6 cellular contexts compared by ENCODE assay signal in genomic region chr19:38386968-38387549, GRCh38. TPM values are rescaled to one million over a fixed set of nuclear protein-coding genes. Genes with fewer than 3 reads are reported as not detected.
A peak's percentile ranks its signal among the peaks of the same experiment; 100 is the strongest.
DNase-seq lines count a peak whose midpoint lies in the region; ATAC-seq and TF ChIP-seq lines count a peak whose summit lies in the region.

No MANE protein-coding gene starts in this region.

- H3K36me3 Mint-ChIP-seq in activated naive CD4-positive, alpha-beta T cell treated with anti-CD3 and anti-CD28 coated beads, Interleukin-2, amount 50 U/mL, for 24 hours: peaks cover 13% of the 10 kb centered on the region
- peaks cover 26 to 33% of the 10 kb centered on the region in 2 donors for H3K36me3 Mint-ChIP-seq in activated naive CD4-positive, alpha-beta T cell treated with anti-CD3 and anti-CD28 coated beads, Interleukin-2, amount 50 U/mL, for 72 hours

- peaks cover 5% of the 10 kb centered on the region for H3K27me3 Mint-ChIP-seq in activated naive CD4-positive, alpha-beta T cell treated with anti-CD3 and anti-CD28 coated beads, Interleukin-2, amount 50 U/mL, for 24 hours

- no peak for TF ChIP-seq POLR2A in GM18505 (IDR thresholded peaks at IDR 0.05; ENCODE audit: borderline replicate concordance, extremely low read depth, insufficient read depth, insufficient read length)

- H3K4me1 ChIP-seq in upper lobe of right lung: peaks cover 25% of the 10 kb centered on the region

- DNase-seq in activated naive CD4-positive, alpha-beta T cell treated with anti-CD3 and anti-CD28 coated beads, Interleukin-2, amount 50 U/mL, for 72 hours (ENCODE audit: low spot score in 2 of 2): no peak
- DNase-seq in left cardiac atrium (peak; percentile 50), upper lobe of right lung (no peak), DMS114 treated with DMSO at 0.1 percent for 48 hours (lab: John Stamatoyannopoulos, UW; ENCODE audit: unreplicated experiment) (no peak)

- peaks cover 26% of the 10 kb centered on the region for H3K4me1 Mint-ChIP-seq in activated naive CD4-positive, alpha-beta T cell treated with anti-CD3 and anti-CD28 coated beads, Interleukin-2, amount 50 U/mL, for 24 hours

- peak overlapping the region; percentile 88 for H3K4me3 Mint-ChIP-seq in activated naive CD4-positive, alpha-beta T cell treated with anti-CD3 and anti-CD28 coated beads, Interleukin-2, amount 50 U/mL, for 24 hours

- H3K27me3 ChIP-seq in upper lobe of right lung: no peaks in the 10 kb centered on the region

- no peak for ATAC-seq in activated naive CD4-positive, alpha-beta T cell treated with anti-CD3 and anti-CD28 coated beads, Interleukin-2, amount 50 U/mL, for 72 hours
- peak in 1 of 2 donors; percentile 0 for ATAC-seq in left cardiac atrium
- ATAC-seq in upper lobe of right lung: peak; percentile 0
- ATAC-seq in GM18505 (IDR thresholded peaks at IDR 0.05; ENCODE audit: unreplicated experiment): no peak

- peak overlapping the region; percentile 60 for H3K4me3 ChIP-seq in upper lobe of right lung

- peak overlapping the region; percentile 38 for H3K27ac Mint-ChIP-seq in activated naive CD4-positive, alpha-beta T cell treated with anti-CD3 and anti-CD28 coated beads, Interleukin-2, amount 50 U/mL, for 24 hours
- H3K27ac Mint-ChIP-seq in activated naive CD4-positive, alpha-beta T cell treated with anti-CD3 and anti-CD28 coated beads, Interleukin-2, amount 50 U/mL, for 72 hours: peak overlapping the region in 1 of 2 donors; percentile 78

- no peak for TF ChIP-seq CTCF in upper lobe of right lung (IDR thresholded peaks at IDR 0.05)

- no peaks in the 10 kb centered on the region for H3K9me3 Mint-ChIP-seq in activated naive CD4-positive, alpha-beta T cell treated with anti-CD3 and anti-CD28 coated beads, Interleukin-2, amount 50 U/mL, for 24 hours
- no peaks in the 10 kb centered on the region for H3K9me3 Mint-ChIP-seq in activated naive CD4-positive, alpha-beta T cell treated with anti-CD3 and anti-CD28 coated beads, Interleukin-2, amount 50 U/mL, for 72 hours

- H3K36me3 ChIP-seq in upper lobe of right lung: peaks cover 21% of the 10 kb centered on the region

- no peaks in the 10 kb centered on the region for H3K9me3 ChIP-seq in upper lobe of right lung

- H3K27ac ChIP-seq in upper lobe of right lung: no peak overlapping the region

- intact Hi-C loops in left cardiac atrium (cut with DNase I): no loop called here
- intact Hi-C loops in upper lobe of right lung (cut with DNase I): no loop called here

RNA-seq across cellular contexts. Expression of gene GGN, which starts 0.8 kb away (rescaled TPM):
- 1 to 10 TPM in 1 of 2 donors, not detected in 1; 1.2 TPM for total RNA-seq in activated naive CD4-positive, alpha-beta T cell treated with anti-CD3 and anti-CD28 coated beads, Interleukin-2, amount 50 U/mL, for 72 hours
- total RNA-seq in left cardiac atrium (under 1 TPM; 0.15 to 0.34 TPM), upper lobe of right lung (not detected)

RNA-seq across cellular contexts. Expression of gene SPRED3, which starts 1.4 kb away (rescaled TPM):
- 1 to 10 TPM; 3.5 to 6.7 TPM for total RNA-seq in activated naive CD4-positive, alpha-beta T cell treated with anti-CD3 and anti-CD28 coated beads, Interleukin-2, amount 50 U/mL, for 72 hours
- 1 to 10 TPM in 1 of 2 donors, under 1 TPM in 1; 0.24 to 3.2 TPM for total RNA-seq in left cardiac atrium
- 1.6 TPM for total RNA-seq in upper lobe of right lung

RNA-seq across cellular contexts. Expression of gene PSMD8, which starts 12.7 kb away (rescaled TPM):
- 100 to 1,000 TPM; 189 to 203 TPM for total RNA-seq in activated naive CD4-positive, alpha-beta T cell treated with anti-CD3 and anti-CD28 coated beads, Interleukin-2, amount 50 U/mL, for 72 hours
- 100 to 1,000 TPM; 216 to 290 TPM for total RNA-seq in left cardiac atrium
- 123 TPM for total RNA-seq in upper lobe of right lung

RNA-seq across cellular contexts. Expression of gene FAM98C, which starts 15.8 kb away (rescaled TPM):
- 10 to 100 TPM; 28.4 to 33.1 TPM for total RNA-seq in activated naive CD4-positive, alpha-beta T cell treated with anti-CD3 and anti-CD28 coated beads, Interleukin-2, amount 50 U/mL, for 72 hours
- 10 to 100 TPM; 12.6 to 13.7 TPM for total RNA-seq in left cardiac atrium
- total RNA-seq in upper lobe of right lung: 16.2 TPM

RNA-seq across cellular contexts. Expression of gene RASGRP4, which starts 39.0 kb away (rescaled TPM):
- total RNA-seq in activated naive CD4-positive, alpha-beta T cell treated with anti-CD3 and anti-CD28 coated beads, Interleukin-2, amount 50 U/mL, for 72 hours: 1 to 10 TPM; 2.3 to 8.3 TPM
- total RNA-seq in left cardiac atrium (1 to 10 TPM; 1.8 to 3.6 TPM), upper lobe of right lung (7.6 TPM)
